ENCODE assay signal across 1 cellular context in the genomic region with DNA sequence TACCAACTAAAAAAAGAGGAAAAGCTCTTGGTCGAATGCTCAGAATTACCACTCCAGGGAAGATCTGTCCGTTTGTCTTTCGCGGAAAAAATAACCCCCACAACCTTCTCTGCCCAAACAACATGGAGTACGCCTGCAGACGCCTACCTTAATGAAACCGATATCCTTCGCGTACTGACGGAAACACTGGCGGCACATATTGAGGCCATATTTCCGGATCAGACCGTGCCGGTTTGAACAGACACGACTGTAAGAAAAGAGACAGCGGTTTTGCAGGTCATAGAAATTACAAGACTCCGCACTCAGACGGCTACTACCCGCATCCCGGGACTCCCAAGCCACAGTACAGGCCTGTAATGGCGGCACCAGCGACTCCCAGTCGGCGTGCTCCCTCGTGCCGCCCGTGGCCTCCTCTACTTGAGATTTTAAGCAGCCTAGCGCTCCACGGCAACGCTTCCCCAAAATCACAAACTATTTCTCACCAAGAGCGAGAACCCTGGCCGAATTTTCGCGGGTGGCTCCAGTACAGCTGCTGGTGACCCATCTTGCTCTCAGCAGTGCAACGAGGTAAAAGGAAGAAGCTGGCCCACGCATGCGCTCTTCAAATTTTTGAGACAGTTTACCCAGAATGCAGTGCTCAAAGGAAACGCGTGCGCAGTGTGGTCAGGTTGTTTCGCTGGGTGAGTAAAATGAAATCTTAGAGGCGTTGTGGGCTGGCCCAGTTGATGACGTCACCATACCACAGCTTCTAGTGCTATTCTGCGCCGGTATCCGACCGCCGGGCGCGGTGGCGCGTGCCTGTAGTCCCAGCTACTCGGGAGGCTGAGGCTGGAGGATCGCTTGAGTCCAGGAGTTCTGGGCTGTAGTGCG.
TF ChIP-seq lines count a peak whose summit lies in the region.

A gene (minus strand): TSS at position 578 of the 870 bp plus-strand sequence. CDS start 34 bp downstream, at position 544.

TF ChIP-seq in HEK293, 187 proteins besides CTCF, POLR2A, EP300 and RAD21 (continued from another document):
- TF ChIP-seq, protein P1, sequence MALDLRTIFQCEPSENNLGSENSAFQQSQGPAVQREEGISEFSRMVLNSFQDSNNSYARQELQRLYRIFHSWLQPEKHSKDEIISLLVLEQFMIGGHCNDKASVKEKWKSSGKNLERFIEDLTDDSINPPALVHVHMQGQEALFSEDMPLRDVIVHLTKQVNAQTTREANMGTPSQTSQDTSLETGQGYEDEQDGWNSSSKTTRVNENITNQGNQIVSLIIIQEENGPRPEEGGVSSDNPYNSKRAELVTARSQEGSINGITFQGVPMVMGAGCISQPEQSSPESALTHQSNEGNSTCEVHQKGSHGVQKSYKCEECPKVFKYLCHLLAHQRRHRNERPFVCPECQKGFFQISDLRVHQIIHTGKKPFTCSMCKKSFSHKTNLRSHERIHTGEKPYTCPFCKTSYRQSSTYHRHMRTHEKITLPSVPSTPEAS (tag by site-specific recombination; IDR thresholded peaks at IDR 0.05), result peak; percentile 31; the same call in 1 of the 2 replicates
- no peak for TF ChIP-seq ZNF202 (tag by site-specific recombination; IDR thresholded peaks at IDR 0.05; ENCODE audit: borderline replicate concordance)
- TF ChIP-seq ZNF23 (tag by site-specific recombination; IDR thresholded peaks at IDR 0.05; ENCODE audit: borderline replicate concordance), result no peak
- TF ChIP-seq ZBTB21 (tag by site-specific recombination; IDR thresholded peaks at IDR 0.05), result peak; percentile 92
- TF ChIP-seq ZNF19 (tag by site-specific recombination; IDR thresholded peaks at IDR 0.05; ENCODE audit: low read depth), result no peak
- TF ChIP-seq ZNF501 (tag by site-specific recombination; IDR thresholded peaks at IDR 0.05), result no peak
- TF ChIP-seq, protein P2, sequence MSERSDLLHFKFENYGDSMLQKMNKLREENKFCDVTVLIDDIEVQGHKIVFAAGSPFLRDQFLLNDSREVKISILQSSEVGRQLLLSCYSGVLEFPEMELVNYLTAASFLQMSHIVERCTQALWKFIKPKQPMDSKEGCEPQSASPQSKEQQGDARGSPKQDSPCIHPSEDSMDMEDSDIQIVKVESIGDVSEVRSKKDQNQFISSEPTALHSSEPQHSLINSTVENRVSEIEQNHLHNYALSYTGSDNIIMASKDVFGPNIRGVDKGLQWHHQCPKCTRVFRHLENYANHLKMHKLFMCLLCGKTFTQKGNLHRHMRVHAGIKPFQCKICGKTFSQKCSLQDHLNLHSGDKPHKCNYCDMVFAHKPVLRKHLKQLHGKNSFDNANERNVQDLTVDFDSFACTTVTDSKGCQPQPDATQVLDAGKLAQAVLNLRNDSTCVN (tag by site-specific recombination; optimal IDR thresholded peaks at IDR 0.05), result peak; percentile 75
- TF ChIP-seq, protein P3, sequence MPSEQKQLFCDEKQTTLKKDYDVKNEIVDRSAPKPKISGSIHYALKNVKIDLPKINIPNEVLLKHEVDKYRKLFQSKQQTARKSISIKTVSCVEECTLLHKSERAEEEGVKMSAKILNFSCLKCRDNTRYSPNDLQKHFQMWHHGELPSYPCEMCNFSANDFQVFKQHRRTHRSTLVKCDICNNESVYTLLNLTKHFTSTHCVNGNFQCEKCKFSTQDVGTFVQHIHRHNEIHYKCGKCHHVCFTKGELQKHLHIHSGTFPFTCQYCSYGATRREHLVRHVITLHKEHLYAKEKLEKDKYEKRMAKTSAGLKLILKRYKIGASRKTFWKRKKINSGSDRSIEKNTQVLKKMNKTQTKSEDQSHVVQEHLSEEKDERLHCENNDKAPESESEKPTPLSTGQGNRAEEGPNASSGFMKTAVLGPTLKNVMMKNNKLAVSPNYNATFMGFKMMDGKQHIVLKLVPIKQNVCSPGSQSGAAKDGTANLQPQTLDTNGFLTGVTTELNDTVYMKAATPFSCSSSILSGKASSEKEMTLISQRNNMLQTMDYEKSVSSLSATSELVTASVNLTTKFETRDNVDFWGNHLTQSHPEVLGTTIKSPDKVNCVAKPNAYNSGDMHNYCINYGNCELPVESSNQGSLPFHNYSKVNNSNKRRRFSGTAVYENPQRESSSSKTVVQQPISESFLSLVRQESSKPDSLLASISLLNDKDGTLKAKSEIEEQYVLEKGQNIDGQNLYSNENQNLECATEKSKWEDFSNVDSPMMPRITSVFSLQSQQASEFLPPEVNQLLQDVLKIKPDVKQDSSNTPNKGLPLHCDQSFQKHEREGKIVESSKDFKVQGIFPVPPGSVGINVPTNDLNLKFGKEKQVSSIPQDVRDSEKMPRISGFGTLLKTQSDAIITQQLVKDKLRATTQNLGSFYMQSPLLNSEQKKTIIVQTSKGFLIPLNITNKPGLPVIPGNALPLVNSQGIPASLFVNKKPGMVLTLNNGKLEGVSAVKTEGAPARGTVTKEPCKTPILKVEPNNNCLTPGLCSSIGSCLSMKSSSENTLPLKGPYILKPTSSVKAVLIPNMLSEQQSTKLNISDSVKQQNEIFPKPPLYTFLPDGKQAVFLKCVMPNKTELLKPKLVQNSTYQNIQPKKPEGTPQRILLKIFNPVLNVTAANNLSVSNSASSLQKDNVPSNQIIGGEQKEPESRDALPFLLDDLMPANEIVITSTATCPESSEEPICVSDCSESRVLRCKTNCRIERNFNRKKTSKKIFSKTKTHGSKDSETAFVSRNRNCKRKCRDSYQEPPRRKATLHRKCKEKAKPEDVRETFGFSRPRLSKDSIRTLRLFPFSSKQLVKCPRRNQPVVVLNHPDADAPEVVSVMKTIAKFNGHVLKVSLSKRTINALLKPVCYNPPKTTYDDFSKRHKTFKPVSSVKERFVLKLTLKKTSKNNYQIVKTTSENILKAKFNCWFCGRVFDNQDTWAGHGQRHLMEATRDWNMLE (tag by site-specific recombination; conservative IDR thresholded peaks at IDR 0.05; ENCODE audit: low read depth), result no peak
- peak; percentile 82 for TF ChIP-seq ZNF610 (tag by site-specific recombination; IDR thresholded peaks at IDR 0.05; ENCODE audit: borderline replicate concordance)
- TF ChIP-seq ZFP69B (tag by site-specific recombination; IDR thresholded peaks at IDR 0.05), result peak; percentile 59; the same call in 1 of the 2 replicates
- peak; percentile 85 for TF ChIP-seq ZBTB8A (tag by site-specific recombination; IDR thresholded peaks at IDR 0.05)
- no peak for TF ChIP-seq GLI4 (tag by site-specific recombination; IDR thresholded peaks at IDR 0.05)
TF ChIP-seq in HEK293: peak in this region for 49.
